ENCODE assay signal across 1 cellular context in the genomic region with DNA sequence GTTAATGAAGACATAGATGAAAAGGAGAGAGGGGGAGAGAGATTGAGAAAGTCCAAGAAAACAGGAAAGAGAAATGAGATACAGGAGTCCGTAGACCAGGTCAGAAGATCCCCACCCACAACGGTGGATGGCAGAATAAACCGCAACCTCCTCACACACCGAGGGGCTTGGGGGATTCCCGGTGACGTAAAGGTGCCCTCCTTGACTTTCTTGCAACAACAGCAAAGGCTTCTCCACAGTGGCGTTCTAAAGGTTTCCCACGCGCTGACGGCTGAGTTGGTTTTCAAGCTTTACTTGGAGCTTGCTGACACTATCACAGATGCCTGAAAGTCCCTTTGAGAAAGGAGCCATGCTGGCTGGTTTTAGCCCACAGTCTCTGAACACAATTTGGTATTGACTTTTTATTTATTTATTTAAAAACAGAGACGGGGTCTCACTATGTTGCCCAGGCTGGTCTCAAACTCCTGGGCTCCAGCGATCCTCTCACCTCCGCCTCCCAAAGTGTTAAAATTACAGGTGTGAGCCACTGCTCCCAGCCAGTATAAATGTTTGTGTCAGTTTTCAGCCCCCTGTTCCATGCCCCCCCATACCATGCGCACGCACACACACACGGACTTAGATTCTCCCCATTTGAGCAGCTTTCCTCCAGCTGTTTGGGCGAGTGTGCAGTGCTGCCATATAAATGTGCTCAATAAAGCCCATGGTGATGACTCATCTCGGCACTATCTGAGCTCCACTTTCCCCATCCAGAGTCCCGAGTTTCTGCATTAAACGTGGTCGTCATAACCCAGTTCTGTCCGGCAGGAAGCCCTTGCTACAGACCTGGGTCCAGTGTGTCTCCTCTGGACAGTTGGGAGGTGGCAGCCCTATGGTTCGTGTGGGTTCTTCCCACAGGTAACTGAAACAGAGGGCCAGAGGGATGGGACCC.
TF ChIP-seq lines count a peak whose summit lies in the region.

No MANE protein-coding gene starts in this region.

TF ChIP-seq in WTC11, 78 proteins besides CTCF, POLR2A, EP300 and RAD21 (continued from another document):
- TF ChIP-seq ARID4B (CRISPR knock-in tag; IDR thresholded peaks at IDR 0.05; ENCODE audit: borderline replicate concordance) (no peak), ZNF396 (CRISPR knock-in tag; IDR thresholded peaks at IDR 0.05; ENCODE audit: borderline replicate concordance) (no peak), ATF1 (CRISPR knock-in tag; IDR thresholded peaks at IDR 0.05) (no peak), FOXJ3 (CRISPR knock-in tag; IDR thresholded peaks at IDR 0.05; ENCODE audit: borderline replicate concordance) (no peak), TEAD1 (CRISPR knock-in tag; IDR thresholded peaks at IDR 0.05) (no peak), EMX1 (CRISPR knock-in tag; IDR thresholded peaks at IDR 0.05) (no peak), ZNF263 (CRISPR knock-in tag; IDR thresholded peaks at IDR 0.05; ENCODE audit: low read depth) (no peak), NFYB (CRISPR knock-in tag; conservative IDR thresholded peaks at IDR 0.05; ENCODE audit: low read depth) (no peak), TP53 (CRISPR knock-in tag; IDR thresholded peaks at IDR 0.05) (no peak)
- TF ChIP-seq, protein P1, sequence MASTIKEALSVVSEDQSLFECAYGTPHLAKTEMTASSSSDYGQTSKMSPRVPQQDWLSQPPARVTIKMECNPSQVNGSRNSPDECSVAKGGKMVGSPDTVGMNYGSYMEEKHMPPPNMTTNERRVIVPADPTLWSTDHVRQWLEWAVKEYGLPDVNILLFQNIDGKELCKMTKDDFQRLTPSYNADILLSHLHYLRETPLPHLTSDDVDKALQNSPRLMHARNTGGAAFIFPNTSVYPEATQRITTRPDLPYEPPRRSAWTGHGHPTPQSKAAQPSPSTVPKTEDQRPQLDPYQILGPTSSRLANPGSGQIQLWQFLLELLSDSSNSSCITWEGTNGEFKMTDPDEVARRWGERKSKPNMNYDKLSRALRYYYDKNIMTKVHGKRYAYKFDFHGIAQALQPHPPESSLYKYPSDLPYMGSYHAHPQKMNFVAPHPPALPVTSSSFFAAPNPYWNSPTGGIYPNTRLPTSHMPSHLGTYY (CRISPR knock-in tag; IDR thresholded peaks at IDR 0.05): no peak
- TF ChIP-seq, protein P2, sequence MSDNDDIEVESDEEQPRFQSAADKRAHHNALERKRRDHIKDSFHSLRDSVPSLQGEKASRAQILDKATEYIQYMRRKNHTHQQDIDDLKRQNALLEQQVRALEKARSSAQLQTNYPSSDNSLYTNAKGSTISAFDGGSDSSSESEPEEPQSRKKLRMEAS (CRISPR knock-in tag; IDR thresholded peaks at IDR 0.05): no peak
TF ChIP-seq in WTC11: peak in this region for 0.
